Comparison of ENCODE assay signal across 8 cellular contexts in genomic region chr7:140696679-140697446, GRCh38. TPM values are rescaled to one million over a fixed set of nuclear protein-coding genes. Genes with fewer than 3 reads are reported as not detected.
A peak's percentile ranks its signal among the peaks of the same experiment; 100 is the strongest.
DNase-seq lines count a peak whose midpoint lies in the region; ATAC-seq and TF ChIP-seq lines count a peak whose summit lies in the region.

Gene NDUFB2 (plus strand): TSS chr7:140696708. CDS start chr7:140696745, 37 bp downstream.

- in situ Hi-C loops in GM13977 (cut with MboI; ENCODE audit: low pct_unique_long_range_greater_than_20kb, low sequenced_read_pairs, unreplicated experiment), result no loop called here

- peaks cover 0 to 6% of the 10 kb centered on the region in 2 donors for H3K36me3 ChIP-seq in ascending aorta
- no peaks in the 10 kb centered on the region for H3K36me3 ChIP-seq in aorta (ENCODE audit: control insufficient read depth in 1 of 2, insufficient read depth in 2 of 2, low read length in 1 of 2)

- TF ChIP-seq POLR2A in NB4 (IDR thresholded peaks at IDR 0.05; ENCODE audit: extremely low read depth, insufficient read length), result peak; percentile 89

- intact Hi-C loops in ascending aorta (cut with DNase I) (loop anchor here (1.0 to 2.0 kb wide), 3 partner anchors 22 to 318 kb away; partner anchors contain the start of genes BRAF and MRPS33), right cardiac atrium (cut with DNase I) (no loop called here), aorta (cut with DNase I) (loop anchor here in 1 of 2 donors (10.0 kb wide), 1 partner anchor 228 kb away; the partner anchor contains the start of gene BRAF)

- H3K27ac ChIP-seq in ascending aorta (peak within 1 kb of the TSS; percentile 80 to 89), right cardiac atrium (ENCODE audit: low read length) (peak within 1 kb of the TSS; percentile 85), aorta (ENCODE audit: low read depth in 1 of 2, low read length in 2 of 2) (peak within 1 kb of the TSS; percentile 38 to 81)

- H3K4me3 ChIP-seq in NB4 (ENCODE audit: low read depth, low read length) (peak within 1 kb of the TSS; percentile 95), ascending aorta (peak within 1 kb of the TSS; percentile 62 to 74), right cardiac atrium (ENCODE audit: low read length) (peak within 1 kb of the TSS; percentile 57), aorta (ENCODE audit: low read length in 2 of 2) (peak within 1 kb of the TSS; percentile 56 to 63)

- H3K4me1 ChIP-seq in ascending aorta, result peaks cover 0 to 13% of the 10 kb centered on the region in 2 donors
- peaks cover 3% of the 10 kb centered on the region for H3K4me1 ChIP-seq in right cardiac atrium (ENCODE audit: control insufficient read depth, insufficient read depth, low read length)
- no peaks in the 10 kb centered on the region for H3K4me1 ChIP-seq in aorta (ENCODE audit: control insufficient read depth in 1 of 2, insufficient read depth in 2 of 2, low read length in 2 of 2)

- DNase-seq in GM13977 (ENCODE audit: low spot score) (peak; percentile 89), NB4 (ENCODE audit: low read depth) (peak; percentile 90), T follicular helper cell (ENCODE audit: low read depth) (peak; percentile 48), ascending aorta (ENCODE audit: low spot score in 2 of 2) (peak in 1 of 2 donors; percentile 77), right cardiac atrium (peak; percentile 82 to 84 (median 83)), pulmonary artery endothelial cell (ENCODE audit: low read depth, low spot score) (peak; percentile 36), aorta (peak; percentile 86 to 93)

- ATAC-seq in HG02588 (IDR thresholded peaks at IDR 0.05; ENCODE audit: unreplicated experiment) (peak; percentile 90), right cardiac atrium (peak; percentile 92 to 93), aorta (ENCODE audit: low FRiP score) (peak; percentile 98)

- H3K27me3 ChIP-seq in ascending aorta (no peaks in the 10 kb centered on the region), right cardiac atrium (ENCODE audit: control insufficient read depth, insufficient read depth) (no peaks in the 10 kb centered on the region), aorta (ENCODE audit: control insufficient read depth in 1 of 2, insufficient read depth in 2 of 2, low read length in 1 of 2) (no peaks in the 10 kb centered on the region)

- TF ChIP-seq CTCF in GM13977 (IDR thresholded peaks at IDR 0.05; ENCODE audit: extremely low read depth, insufficient read depth, missing control alignments), result no peak
- TF ChIP-seq CTCF in NB4 (IDR thresholded peaks at IDR 0.05; ENCODE audit: low read depth, low read length), result no peak
- no peak for TF ChIP-seq CTCF in ascending aorta (IDR thresholded peaks at IDR 0.05)

- under 1% methylated on average over 82 of the region's 82 CpGs for WGBS in right cardiac atrium
- 0 to 1% methylated on average over 71 to 82 of the region's 82 CpGs for WGBS in aorta, 2 donors

- H3K9me3 ChIP-seq in ascending aorta (no peaks in the 10 kb centered on the region), right cardiac atrium (ENCODE audit: control insufficient read depth, low read length) (no peaks in the 10 kb centered on the region), aorta (ENCODE audit: control insufficient read depth, low read length) (no peaks in the 10 kb centered on the region)

RNA-seq across cellular contexts. Expression of gene NDUFB2, which starts in this region (rescaled TPM):
- total RNA-seq in ascending aorta (35.9 TPM), right cardiac atrium (100 to 1,000 TPM; 460 to 569 (median 505) TPM), pulmonary artery endothelial cell (93.9 and 113 TPM in 2 replicates), aorta (100 to 1,000 TPM; 106 to 124 TPM)
- polyA plus RNA-seq in right cardiac atrium (860 TPM), aorta (100 to 1,000 TPM; 227 to 615 TPM)
